Comparison of ENCODE assay signal across 25 cellular contexts in genomic region chr2:163205696-163206267, GRCh38.
"Had no signal": no experiment of that assay in that cellular context is flagged by ENCODE, and none has a peak within 500 bp of the region (broad histone marks: within the 10 kb centered on the region; RNA-seq: fewer than 3 reads in every experiment).

No MANE protein-coding gene starts in this region.

- ATAC-seq: activated CD8-positive, alpha-beta T cell treated with anti-CD3 and anti-CD28 coated beads for 36 hours; activated T-cell treated with anti-CD3 and anti-CD28 coated beads, Interleukin-2, amount 50 U/mL, for 72 hours; SK-N-SH treated with all-trans-retinoic acid at 6 μM for 48 hours had no signal

- H3K4me1 ChIP-seq: Peyer's patch, SJSA1 had no signal

- H3K36me3 Mint-ChIP-seq: activated naive CD4-positive, alpha-beta T cell treated with anti-CD3 and anti-CD28 coated beads, Interleukin-2, amount 10 ng/mL, durations not matched to agents 7 days and 5 days; activated naive CD8-positive, alpha-beta T cell treated with anti-CD3 and anti-CD28 coated beads for 36 hours had no signal

- H3K4me3 ChIP-seq: cardiac muscle cell, Peyer's patch, SJSA1 had no signal

- H3K27ac ChIP-seq: brain microvascular endothelial cell, cardiac muscle cell, Peyer's patch, SJSA1 had no signal

- H3K36me3 ChIP-seq: brain microvascular endothelial cell, cardiac muscle cell, Peyer's patch, SJSA1 had no signal

- H3K4me3 Mint-ChIP-seq: activated B cell treated with CpG ODN at 0.5 μM for 24 hours; activated CD8-positive, alpha-beta T cell treated with anti-CD3 and anti-CD28 coated beads for 36 hours; activated naive CD4-positive, alpha-beta T cell treated with anti-CD3 and anti-CD28 coated beads, Interleukin-2, amount 10 ng/mL, durations not matched to agents 7 days and 5 days; activated naive CD8-positive, alpha-beta T cell treated with anti-CD3 and anti-CD28 coated beads for 36 hours; activated T-cell treated with anti-CD3 and anti-CD28 coated beads, Interleukin-2, amount 50 U/mL, for 72 hours; T-helper 1 cell treated with Interleukin-12 subunit alpha and Interleukin-12 subunit beta and Interleukin-4 antibody, amounts not matched to agents 30 μg/mL and 1 μg/mL, for 36 hours had no signal

- H3K9me3 ChIP-seq: Peyer's patch had no signal

- H3K27me3 Mint-ChIP-seq: activated B cell treated with CpG ODN at 0.5 μM for 24 hours; activated CD8-positive, alpha-beta T cell treated with anti-CD3 and anti-CD28 coated beads for 36 hours; activated naive CD4-positive, alpha-beta T cell treated with anti-CD3 and anti-CD28 coated beads, Interleukin-2, amount 10 ng/mL, durations not matched to agents 7 days and 5 days; activated naive CD8-positive, alpha-beta T cell treated with anti-CD3 and anti-CD28 coated beads for 36 hours had no signal

- H3K9me3 Mint-ChIP-seq: activated B cell treated with CpG ODN at 0.5 μM for 24 hours; activated naive CD8-positive, alpha-beta T cell treated with anti-CD3 and anti-CD28 coated beads for 36 hours; activated T-helper 2 cell treated with anti-CD3 and anti-CD28 coated beads, Interferon-gamma antibody, Interleukin-2, Interleukin-4, amounts not matched to agents 10 μg/mL and 5 μg/mL and 100 μg/mL, durations not matched to agents 14 hours and 24 hours and 36 hours; T-helper 1 cell treated with Interleukin-12 subunit alpha and Interleukin-12 subunit beta and Interleukin-4 antibody, amounts not matched to agents 30 μg/mL and 1 μg/mL, for 36 hours had no signal

- H3K27ac Mint-ChIP-seq: activated B cell treated with CpG ODN at 0.5 μM for 24 hours; activated CD8-positive, alpha-beta T cell treated with anti-CD3 and anti-CD28 coated beads for 36 hours; activated naive CD4-positive, alpha-beta T cell treated with anti-CD3 and anti-CD28 coated beads, Interleukin-2, amount 10 ng/mL, durations not matched to agents 7 days and 5 days; activated naive CD8-positive, alpha-beta T cell treated with anti-CD3 and anti-CD28 coated beads for 36 hours; activated T-cell treated with anti-CD3 and anti-CD28 coated beads, Interleukin-2, amount 50 U/mL, for 72 hours; activated T-helper 2 cell treated with anti-CD3 and anti-CD28 coated beads, Interferon-gamma antibody, Interleukin-2, Interleukin-4, amounts not matched to agents 10 μg/mL and 5 μg/mL and 100 μg/mL, durations not matched to agents 14 hours and 24 hours and 36 hours; T-helper 1 cell treated with Interleukin-12 subunit alpha and Interleukin-12 subunit beta and Interleukin-4 antibody, amounts not matched to agents 30 μg/mL and 1 μg/mL, for 36 hours had no signal

- DNase-seq: activated B cell treated with CpG ODN at 0.5 μM for 24 hours; activated CD4-positive, alpha-beta T cell treated with anti-CD3 and anti-CD28 coated beads, Interleukin-2, amount 50 U/mL, for 1 hour; activated CD8-positive, alpha-beta memory T cell treated with anti-CD3 and anti-CD28 coated beads, Interleukin-2, amount 50 U/mL, for 4 hours; activated CD8-positive, alpha-beta T cell treated with anti-CD3 and anti-CD28 coated beads for 36 hours; activated gamma-delta T cell treated with Interleukin-2 at 50 U/mL for 16 hours; activated naive CD4-positive, alpha-beta T cell treated with anti-CD3 and anti-CD28 coated beads, Interleukin-2, amount 10 ng/mL, durations not matched to agents 7 days and 5 days; activated naive CD8-positive, alpha-beta T cell treated with anti-CD3 and anti-CD28 coated beads for 36 hours; activated T-cell treated with anti-CD3 and anti-CD28 coated beads, Interleukin-2, amount 50 U/mL, for 72 hours; brain microvascular endothelial cell; Karpas-422; NCI-H1048; NCI-H146; NCI-H1930; NCI-H2107; NCI-H2171 treated with DMSO at 0.1 percent for 48 hours; NCI-H226; NCI-H510A; NCI-H526 treated with DMSO at 0.1 percent for 48 hours; Peyer's patch; SHP77 had no signal

- H3K27me3 ChIP-seq: brain microvascular endothelial cell, cardiac muscle cell, Peyer's patch, SJSA1 had no signal

- H3K4me1 Mint-ChIP-seq: activated B cell treated with CpG ODN at 0.5 μM for 24 hours; activated naive CD4-positive, alpha-beta T cell treated with anti-CD3 and anti-CD28 coated beads, Interleukin-2, amount 10 ng/mL, durations not matched to agents 7 days and 5 days; activated naive CD8-positive, alpha-beta T cell treated with anti-CD3 and anti-CD28 coated beads for 36 hours had no signal
